13 cellular contexts compared by ENCODE assay signal in genomic region chrX:48006688-48007087, GRCh38. TPM values are rescaled to one million over a fixed set of nuclear protein-coding genes. Genes with fewer than 3 reads are reported as not detected.
"Had no signal": no experiment of that assay in that cellular context is flagged by ENCODE, and none has a peak within 500 bp of the region (broad histone marks: within the 10 kb centered on the region; RNA-seq: fewer than 3 reads in every experiment).

Gene SPACA5 (plus strand): TSS chrX:48006988. CDS start chrX:48007803, 815 bp downstream.

RNA-seq across cellular contexts. Expression of gene SPACA5, which starts in this region (rescaled TPM):
- total RNA-seq: activated CD4-positive, alpha-beta memory T cell treated with anti-CD3 and anti-CD28 coated beads for 36 hours; activated CD4-positive, alpha-beta memory T cell treated with anti-CD3 and anti-CD28 coated beads, Interleukin-2, amount 10 ng/mL, durations not matched to agents 7 days and 5 days; activated CD4-positive, alpha-beta T cell treated with anti-CD3 and anti-CD28 coated beads for 36 hours; activated CD4-positive, alpha-beta T cell treated with anti-CD3 and anti-CD28 coated beads, Interleukin-2, amount 10 ng/mL, durations not matched to agents 24 days and 14 days; activated CD8-positive, alpha-beta memory T cell treated with anti-CD3 and anti-CD28 coated beads for 36 hours; activated CD8-positive, alpha-beta memory T cell treated with anti-CD3 and anti-CD28 coated beads, Interleukin-2, amount 10 ng/mL, durations not matched to agents 7 days and 5 days; activated CD8-positive, alpha-beta T cell treated with anti-CD3 and anti-CD28 coated beads for 36 hours; activated CD8-positive, alpha-beta T cell treated with anti-CD3 and anti-CD28 coated beads, Interleukin-2, amount 10 ng/mL, durations not matched to agents 7 days and 5 days; T-cell; T-helper 1 cell treated with Interleukin-12 subunit alpha and Interleukin-12 subunit beta and Interleukin-4 antibody, amounts not matched to agents 30 ng/mL and 1 ng/mL, for 36 hours; T-helper 17 cell; T-helper 2 cell treated with Interferon-gamma antibody and Interleukin-4, amounts not matched to agents 100 ng/mL and 5 ng/mL, for 36 hours; WTC11 had no signal
